In the genomic region with DNA sequence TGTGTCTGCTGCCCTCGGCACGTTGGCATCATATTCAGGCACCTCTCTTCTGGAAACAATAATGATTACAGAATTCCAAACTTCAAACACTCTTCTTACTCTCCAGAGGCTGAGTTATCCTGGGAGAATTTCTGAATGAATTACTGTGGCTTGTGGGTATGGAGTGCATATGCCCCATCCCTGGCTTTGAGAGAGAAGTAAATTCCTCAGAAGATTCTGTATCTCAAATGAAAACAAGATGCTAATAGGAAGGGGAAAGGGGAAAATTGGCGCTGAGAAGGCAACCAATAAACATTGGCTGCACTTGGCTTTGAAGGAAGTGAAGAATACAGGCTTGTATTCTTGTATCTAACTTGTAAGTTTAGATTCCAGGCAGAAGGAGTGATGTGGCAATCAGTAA, we compare ENCODE assay signal across 1 cellular context.
TF ChIP-seq lines count a peak whose summit lies in the region.

No MANE protein-coding gene starts in this region.

TF ChIP-seq in SK-N-SH, 30 proteins besides CTCF, POLR2A, EP300 and RAD21 (continued from another document):
- TF ChIP-seq NRF1 (IDR thresholded peaks at IDR 0.05; ENCODE audit: low read depth, low read length) = no peak
- no peak for TF ChIP-seq JUND (IDR thresholded peaks at IDR 0.05)
